Comparison of ENCODE assay signal across 8 cellular contexts in genomic region chr7:28926871-28927597, GRCh38. TPM values are rescaled to one million over a fixed set of nuclear protein-coding genes. Genes with fewer than 3 reads are reported as not detected.
DNase-seq lines count a peak whose midpoint lies in the region; ATAC-seq, FAIRE-seq and TF ChIP-seq lines count a peak whose summit lies in the region.

No MANE protein-coding gene starts in this region.

- peak overlapping the region; percentile 83 for H3K27ac Mint-ChIP-seq in T-helper 17 cell

- H3K9me3 ChIP-seq in T-helper 17 cell (ENCODE audit: control insufficient read depth, low read length, poor library complexity, severe bottlenecking) (no peaks in the 10 kb centered on the region), GM12878 (replicated peaks; ENCODE audit: control insufficient read depth, insufficient read depth, low read length) (no peaks in the 10 kb centered on the region)

- H3K36me3 Mint-ChIP-seq in T-helper 17 cell (ENCODE audit: low read depth) = no peaks in the 10 kb centered on the region

- peaks cover 5% of the 10 kb centered on the region; the same call in 1 of the 2 replicates for H3K4me1 ChIP-seq in GM12878 (ENCODE audit: control insufficient read depth, insufficient read depth, low read length)

- POLR2A ChIA-PET in GM12878 (lab: Charles Lee) = no interaction called here

- peaks cover 0 to 1% of the 10 kb centered on the region in 2 experiments; a peak in 1 of 4 replicates for H3K27me3 ChIP-seq in GM12878 (replicated peaks in 1 of 2; ENCODE audit: control insufficient read depth in 2 of 2, insufficient read depth in 2 of 2, low read length in 1 of 2)

- ATAC-seq in HG02970 (IDR thresholded peaks at IDR 0.05; ENCODE audit: low FRiP score, unreplicated experiment) = peak; percentile 76
- peak; percentile 90 for ATAC-seq in T-helper 17 cell
- peak; percentile 98 for ATAC-seq in GM12878

- TF ChIP-seq POLR2A in GM12878 (IDR thresholded peaks at IDR 0.05; ENCODE audit: low read depth, low read length) = no peak

- no peak overlapping the region for H3K4me3 ChIP-seq in GM12878

- peak overlapping the region; percentile 90 for H3K4me2 ChIP-seq in GM12878 (ENCODE audit: control insufficient read depth, insufficient read depth)

- peak; percentile 38 for FAIRE-seq in GM12878 (lab: Jason Lieb, UNC)

- DNase-seq in NK-92 treated with Interleukin-12 subunit alpha and Interleukin-12 subunit beta, amount 100 ng/mL, for 24 hours (lab: John Stamatoyannopoulos, UW) = peak; percentile 35
- DNase-seq in NK-92 (lab: John Stamatoyannopoulos, UW; ENCODE audit: unreplicated experiment) (no peak), NCI-H1694 (lab: John Stamatoyannopoulos, UW) (peak; percentile 91), T-helper 17 cell (peak in 2 of 3 donors; percentile 10 to 13), GM12878 (ENCODE audit: low read depth, low spot score) (peak; percentile 16), hypothalamus (lab: John Stamatoyannopoulos, UW) (peak in 40 of 51 donors; percentile 7 to 84 (median 46)), renal cortical epithelial cell (ENCODE audit: low read depth) (peak; percentile 91)

- no peak for TF ChIP-seq EP300 in GM12878 (IDR thresholded peaks at IDR 0.05; ENCODE audit: borderline replicate concordance in 1 of 2, control insufficient read depth in 1 of 2, low read depth in 2 of 2, low read length in 2 of 2)

- H4K20me1 ChIP-seq in GM12878 (ENCODE audit: control insufficient read depth, insufficient read depth) = no peaks in the 10 kb centered on the region

- SMC1A ChIA-PET in GM12878 (lab: Charles Lee; ENCODE audit: uncharacterized antibody, unreplicated experiment) = interaction anchor here (0.7 to 10.6 kb wide), 15 partner anchors 22 to 537 kb away, joined by 3 to 85 read pairs (median 3); no protein-coding TSS in a partner anchor

- intact Hi-C loops in GM12878 (cut with micrococcal nuclease; ENCODE audit: unreplicated experiment) = loop anchor here (1.0 to 10.0 kb wide), 4 partner anchors 175 to 998 kb away; no protein-coding TSS in a partner anchor

- peak; percentile 67 for TF ChIP-seq RAD21 in GM12878 (IDR thresholded peaks at IDR 0.05; ENCODE audit: insufficient read depth, low read depth, low read length)

- RAD21 ChIA-PET in GM12878 (lab: Charles Lee; ENCODE audit: unreplicated experiment) = interaction anchor here (0.6 to 3.5 kb wide), 11 partner anchors 11 to 482 kb away, joined by 3 to 22 read pairs (median 3); no protein-coding TSS in a partner anchor

- H3K9ac ChIP-seq in GM12878 (ENCODE audit: control insufficient read depth, insufficient read depth, low read length) = peak overlapping the region; percentile 48; the same call in 1 of the 2 replicates

- peak overlapping the region; percentile 74 for H2AFZ ChIP-seq in GM12878 (ENCODE audit: control insufficient read depth, low read depth, low read length)

- peaks cover 15% of the 10 kb centered on the region for H3K27me3 Mint-ChIP-seq in T-helper 17 cell

- 4% methylated on average over 22 of the region's 22 CpGs for WGBS in GM12878 (ENCODE audit: insufficient coverage, insufficient replicate concordance, low lambda C conversion rate, missing lambda C conversion rate)

- peak overlapping the region; percentile 89 for H3K4me3 Mint-ChIP-seq in T-helper 17 cell

- no peaks in the 10 kb centered on the region for H3K36me3 ChIP-seq in GM12878 (ENCODE audit: control insufficient read depth in 2 of 2, insufficient read depth in 2 of 2, low read length in 1 of 2)

- in situ Hi-C loops in GM12878 (cut with MboI) = no loop called here

- H3K4me1 Mint-ChIP-seq in T-helper 17 cell = peaks cover 25% of the 10 kb centered on the region

- H3K27ac ChIP-seq in GM12878 (ENCODE audit: control insufficient read depth, insufficient read depth) = no peak overlapping the region

- H3K79me2 ChIP-seq in GM12878 (ENCODE audit: control insufficient read depth, insufficient read depth, low read length) = no peaks in the 10 kb centered on the region

- peak; percentile 66 to 83 (median 78) for TF ChIP-seq CTCF in GM12878 (IDR thresholded peaks at IDR 0.05 in 2 of 3, conservative IDR thresholded peaks at IDR 0.05 in 1 of 3; ENCODE audit: control insufficient read depth in 2 of 3, extremely low read depth in 1 of 3, insufficient read depth in 1 of 3, low read depth in 3 of 3, low read length in 3 of 3)

- CTCF ChIA-PET in GM12878 (lab: Yijun Ruan, JAX) = interaction anchor here (0.5 to 10.0 kb wide), 50 partner anchors 9 to 994 kb away, joined by 3 to 375 read pairs (median 4); no protein-coding TSS in a partner anchor

- BruUV-seq in GM12878 (replicated peaks; lab: Mats Ljungman, UMichigan) = no TSS peak

TF ChIP-seq in GM12878, 131 proteins besides CTCF, POLR2A, EP300 and RAD21:
- TF ChIP-seq IKZF1 (conservative IDR thresholded peaks at IDR 0.05) = peak; percentile 34; the same call in 1 of the 2 replicates
- TF ChIP-seq REST (IDR thresholded peaks at IDR 0.05; ENCODE audit: low read depth, low read length) = no peak
- no peak for TF ChIP-seq YY1 (IDR thresholded peaks at IDR 0.05; ENCODE audit: low read depth, low read length)
- TF ChIP-seq ETV6 (conservative IDR thresholded peaks at IDR 0.05 in 1 of 2, IDR thresholded peaks at IDR 0.05 in 1 of 2; ENCODE audit: borderline replicate concordance in 1 of 2, low read depth in 1 of 2) = peak in 1 of 2 experiments; percentile 47; a peak in 1 of 4 replicates
- TF ChIP-seq YBX1 (IDR thresholded peaks at IDR 0.05) = no peak
- TF ChIP-seq SPI1 (IDR thresholded peaks at IDR 0.05; ENCODE audit: borderline replicate concordance, insufficient read depth, low read depth, low read length) = peak; percentile 69; the same call in 1 of the 2 replicates
- TF ChIP-seq RELA (IDR thresholded peaks at IDR 0.05; ENCODE audit: borderline replicate concordance, partially characterized antibody) = no peak
- no peak for TF ChIP-seq CREM (IDR thresholded peaks at IDR 0.05; ENCODE audit: low read depth)
- TF ChIP-seq SMC3 (IDR thresholded peaks at IDR 0.05; ENCODE audit: borderline replicate concordance, low read length) = peak; percentile 59; the same call in 1 of the 2 replicates
- TF ChIP-seq HSF1 (IDR thresholded peaks at IDR 0.05; ENCODE audit: low read depth, low read length) = no peak
TF ChIP-seq in GM12878: peak in this region for 4.

RNA-seq across cellular contexts. Expression of gene TRIL, which starts 31.1 kb away (rescaled TPM):
- not detected for total RNA-seq in T-helper 17 cell
- total RNA-seq in GM12878 (2013; cell fraction: nucleolus; rRNA removed) = not detected in 2 replicates
- total RNA-seq in GM12878 (2014; rRNA removed) = not detected in 2 replicates
- not detected in 2 replicates for total RNA-seq in GM12878 (2014; rRNA removed; fragmentation: Illumina TruSeq; extraction: Trizol)
- not detected in 2 replicates for total RNA-seq in GM12878 (2021)
- not detected for polyA plus RNA-seq in GM12878 (2011; ENCODE audit: low read depth)
- polyA plus RNA-seq in GM12878 (2011; rRNA removed) = not detected in 2 replicates
- polyA plus RNA-seq in GM12878 (2011; cell fraction: cytosol; rRNA removed) = not detected in 2 replicates
- not detected in 2 replicates for polyA plus RNA-seq in GM12878 (2011; cell fraction: nucleus; rRNA removed)
- not detected in 2 replicates for polyA plus RNA-seq in GM12878 (2012)
- not detected in 2 replicates for polyA plus RNA-seq in GM12878 (2014; fragmentation: Illumina TruSeq; extraction: Trizol)
- not detected for polyA plus RNA-seq in GM12878 (2014; fragmentation: Nextera tagmentation; extraction: Ambion mirVana)
- polyA plus RNA-seq in GM12878 (2014; rRNA removed) = not detected in 2 replicates
- polyA plus RNA-seq in GM12878 (2016; fragmentation: Nextera tagmentation; extraction: Ambion mirVana) = not detected
- polyA minus RNA-seq in GM12878 (2011; rRNA and poly(A)+ RNA removed) = not detected in 2 replicates
- not detected in 2 replicates for polyA minus RNA-seq in GM12878 (2011; cell fraction: cytosol; rRNA and poly(A)+ RNA removed)
- not detected in 2 replicates for polyA minus RNA-seq in GM12878 (2011; cell fraction: nucleus; rRNA and poly(A)+ RNA removed)
- 0.35 and 0.94 TPM in 2 replicates for total RNA-seq in renal cortical epithelial cell
